6 cellular contexts compared by ENCODE assay signal in genomic region chr22:50137277-50137676, GRCh38. TPM values are rescaled to one million over a fixed set of nuclear protein-coding genes. Genes with fewer than 3 reads are reported as not detected.
"Had no signal": no experiment of that assay in that cellular context is flagged by ENCODE, and none has a peak within 500 bp of the region (broad histone marks: within the 10 kb centered on the region; RNA-seq: fewer than 3 reads in every experiment).

No MANE protein-coding gene starts in this region.

RNA-seq across cellular contexts. Expression of gene MOV10L1, which starts 47.5 kb away (rescaled TPM):
- total RNA-seq: left lobe of liver; mononuclear cell; naive thymus-derived CD4-positive, alpha-beta T cell had no signal

RNA-seq across cellular contexts. Expression of gene MLC1, which starts 52.1 kb away (rescaled TPM):
- total RNA-seq: kidney epithelial cell, left lobe of liver, lung microvascular endothelial cell, myocyte had no signal
